Comparison of ENCODE assay signal across 8 cellular contexts in genomic region chr2:113136828-113137775, GRCh38. TPM values are rescaled to one million over a fixed set of nuclear protein-coding genes. Genes with fewer than 3 reads are reported as not detected.
DNase-seq lines count a peak whose midpoint lies in the region; ATAC-seq, FAIRE-seq and TF ChIP-seq lines count a peak whose summit lies in the region.

No MANE protein-coding gene starts in this region.

- in situ Hi-C loops in GM12878 (cut with MboI): loop anchor here (5.0 kb wide), 1 partner anchor 235 kb away; no protein-coding TSS in a partner anchor

- dilution Hi-C loops in keratinocyte (cut with MboI; ENCODE audit: extremely low pct_ligation_motif_present, low sequenced_read_pairs): no loop called here

- H4K20me1 ChIP-seq in GM12878 (ENCODE audit: control insufficient read depth, insufficient read depth) (no peaks in the 10 kb centered on the region), keratinocyte (ENCODE audit: control insufficient read depth, extremely low read depth, insufficient read depth, low read length) (no peaks in the 10 kb centered on the region)

- no peak for TF ChIP-seq EP300 in GM12878 (IDR thresholded peaks at IDR 0.05; ENCODE audit: borderline replicate concordance in 1 of 2, control insufficient read depth in 1 of 2, low read depth in 2 of 2, low read length in 2 of 2)

- H2AFZ ChIP-seq in GM12878 (ENCODE audit: control insufficient read depth, low read depth, low read length) (no peak overlapping the region), keratinocyte (ENCODE audit: control insufficient read depth, low read length) (no peak overlapping the region)

- peak; percentile 78 for FAIRE-seq in GM18507 (lab: Jason Lieb, UNC)
- peak; percentile 80 for FAIRE-seq in GM12878 (lab: Jason Lieb, UNC)
- FAIRE-seq in keratinocyte (lab: Jason Lieb, UNC): peak; percentile 95

- SMC1A ChIA-PET in GM12878 (lab: Charles Lee; ENCODE audit: uncharacterized antibody, unreplicated experiment): interaction anchor here (0.6 to 4.9 kb wide), 27 partner anchors 8 to 253 kb away, joined by 3 to 52 read pairs (median 5); partner anchors contain the start of gene PSD4

- WGBS in GM12878 (ENCODE audit: insufficient coverage, insufficient replicate concordance, low lambda C conversion rate, missing lambda C conversion rate): 40% methylated on average over 8 of the region's 8 CpGs

- POLR2A ChIA-PET in GM12878 (lab: Charles Lee): interaction anchor here (0.8 to 1.6 kb wide), 3 partner anchors 37 to 43 kb away, joined by 3 to 7 read pairs (median 4); partner anchors contain the start of gene PSD4

- peak; percentile 62 to 77 (median 77) for TF ChIP-seq CTCF in GM12878 (IDR thresholded peaks at IDR 0.05 in 2 of 3, conservative IDR thresholded peaks at IDR 0.05 in 1 of 3; ENCODE audit: control insufficient read depth in 2 of 3, extremely low read depth in 1 of 3, insufficient read depth in 1 of 3, low read depth in 3 of 3, low read length in 3 of 3)
- TF ChIP-seq CTCF in keratinocyte (optimal IDR thresholded peaks at IDR 0.05 in 1 of 3, IDR thresholded peaks at IDR 0.05 in 1 of 3, conservative IDR thresholded peaks at IDR 0.05 in 1 of 3; ENCODE audit: extremely low read depth in 1 of 3, insufficient read depth in 2 of 3, low read length in 3 of 3): peak; percentile 64 to 68 (median 65)

- no peaks in the 10 kb centered on the region; a peak in 1 of 4 replicates for H3K27me3 ChIP-seq in GM12878 (replicated peaks in 1 of 2; ENCODE audit: control insufficient read depth in 2 of 2, insufficient read depth in 2 of 2, low read length in 1 of 2)
- H3K27me3 ChIP-seq in keratinocyte (ENCODE audit: control insufficient read depth, extremely low read depth, insufficient read depth, low read length): no peaks in the 10 kb centered on the region
- H3K27me3 ChIP-seq in MG63: no peaks in the 10 kb centered on the region

- H3K27ac ChIP-seq in GM12878 (ENCODE audit: control insufficient read depth, insufficient read depth): no peak overlapping the region
- no peak overlapping the region for H3K27ac ChIP-seq in keratinocyte (ENCODE audit: control insufficient read depth, insufficient read depth, low read length)

- H3K79me2 ChIP-seq in GM12878 (ENCODE audit: control insufficient read depth, insufficient read depth, low read length) (no peaks in the 10 kb centered on the region), keratinocyte (ENCODE audit: control insufficient read depth, insufficient read depth, low read length) (no peaks in the 10 kb centered on the region)

- H3K4me1 ChIP-seq in GM12878 (ENCODE audit: control insufficient read depth, insufficient read depth, low read length) (peaks cover 4% of the 10 kb centered on the region; the same call in 1 of the 2 replicates), keratinocyte (ENCODE audit: control insufficient read depth, extremely low read depth, insufficient read depth, low read length) (peaks cover 20% of the 10 kb centered on the region)

- no TSS peak for BruUV-seq in GM12878 (replicated peaks; lab: Mats Ljungman, UMichigan)

- TF ChIP-seq RAD21 in GM12878 (IDR thresholded peaks at IDR 0.05; ENCODE audit: insufficient read depth, low read depth, low read length): peak; percentile 65

- CTCF ChIA-PET in GM12878 (lab: Yijun Ruan, JAX): interaction anchor here (0.6 to 11.0 kb wide), 41 partner anchors 8 to 746 kb away, joined by 3 to 195 read pairs (median 5); partner anchors contain the start of genes IL1RN and PSD4

- peak; percentile 64 for DNase-seq in CD1c-positive myeloid dendritic cell (ENCODE audit: extremely low spot score)
- no peak for DNase-seq in GM18507 (ENCODE audit: extremely low spot score, insufficient read length, low read depth)
- DNase-seq in OCI-M1 (lab: John Stamatoyannopoulos, UW): peak; percentile 54
- DNase-seq in GM12878 (ENCODE audit: low read depth, low spot score): no peak
- DNase-seq in keratinocyte (ENCODE audit: low read depth, low spot score): no peak
- peak; percentile 20 for DNase-seq in stromal cell of bone marrow (ENCODE audit: low read depth)
- no peak for DNase-seq in MG63

- RAD21 ChIA-PET in GM12878 (lab: Charles Lee; ENCODE audit: unreplicated experiment): interaction anchor here (0.6 to 6.5 kb wide), 9 partner anchors 38 to 253 kb away, joined by 3 to 75 read pairs (median 21); partner anchors contain the start of gene PSD4

- H3K9ac ChIP-seq in GM12878 (ENCODE audit: control insufficient read depth, insufficient read depth, low read length): no peak overlapping the region
- no peak overlapping the region for H3K9ac ChIP-seq in keratinocyte (ENCODE audit: control insufficient read depth, extremely low read depth, insufficient read depth, low read length)

- no peak for TF ChIP-seq POLR2A in GM12878 (IDR thresholded peaks at IDR 0.05; ENCODE audit: low read depth, low read length)

- H3K36me3 ChIP-seq in GM12878 (ENCODE audit: control insufficient read depth in 2 of 2, insufficient read depth in 2 of 2, low read length in 1 of 2) (no peaks in the 10 kb centered on the region), keratinocyte (ENCODE audit: control insufficient read depth in 2 of 2, extremely low read depth in 1 of 2, insufficient read depth in 2 of 2, low read length in 2 of 2) (peaks cover 5 to 6% of the 10 kb centered on the region in 2 experiments), MG63 (no peaks in the 10 kb centered on the region)

- H3K4me2 ChIP-seq in GM12878 (ENCODE audit: control insufficient read depth, insufficient read depth) (no peak overlapping the region), keratinocyte (ENCODE audit: control insufficient read depth, extremely low read depth, insufficient read depth, low read depth, low read length) (no peak overlapping the region)

- no peaks in the 10 kb centered on the region for H3K9me1 ChIP-seq in keratinocyte (ENCODE audit: control insufficient read depth, extremely low read depth, insufficient read depth, low read length)

- peak; percentile 73 for ATAC-seq in GM12878
- no peak for ATAC-seq in HG03457 (IDR thresholded peaks at IDR 0.05; ENCODE audit: unreplicated experiment)

- intact Hi-C loops in GM12878 (cut with micrococcal nuclease; ENCODE audit: unreplicated experiment): loop anchor here (1.0 to 2.0 kb wide), 2 partner anchors 62 to 254 kb away; no protein-coding TSS in a partner anchor

- H3K4me3 ChIP-seq in GM12878 (no peak overlapping the region), keratinocyte (ENCODE audit: control insufficient read depth in 2 of 3, extremely low read depth in 1 of 3, insufficient read depth in 2 of 3, low read depth in 1 of 3, low read length in 3 of 3) (no peak overlapping the region), MG63 (no peak overlapping the region)

- H3K9me3 ChIP-seq in GM12878 (replicated peaks; ENCODE audit: control insufficient read depth, insufficient read depth, low read length) (no peaks in the 10 kb centered on the region), keratinocyte (ENCODE audit: control insufficient read depth, low read depth, low read length) (no peaks in the 10 kb centered on the region), MG63 (no peaks in the 10 kb centered on the region)

RNA-seq across cellular contexts. Expression of gene IL1RN, which starts 9.7 kb away (rescaled TPM):
- total RNA-seq in GM12878 (2013; cell fraction: nucleolus; rRNA removed): not detected in 2 replicates
- total RNA-seq in GM12878 (2014; rRNA removed) (not detected in 2 replicates), GM12878 (2014; rRNA removed; fragmentation: Illumina TruSeq; extraction: Trizol) (not detected in 2 replicates), GM12878 (2021) (not detected in 2 replicates)
- polyA plus RNA-seq in GM12878 (2011; ENCODE audit: low read depth): not detected
- polyA plus RNA-seq in GM12878 (2011; rRNA removed) (0.04 TPM in 1 of 2 replicates, not detected in the other), GM12878 (2014; fragmentation: Illumina TruSeq; extraction: Trizol) (0.04 and 0.43 TPM in 2 replicates), GM12878 (2014; fragmentation: Nextera tagmentation; extraction: Ambion mirVana) (under 1 TPM in 1 of 2 experiments, not detected in 1; 0.04 TPM), GM12878 (2014; rRNA removed) (not detected in 2 replicates), GM12878 (2016; fragmentation: Nextera tagmentation; extraction: Ambion mirVana) (not detected), keratinocyte (114 to 190 TPM (median 128 TPM) in 3 replicates)
- not detected in 2 replicates for polyA plus RNA-seq in GM12878 (2011; cell fraction: cytosol; rRNA removed)
- polyA plus RNA-seq in GM12878 (2011; cell fraction: nucleus; rRNA removed): not detected in 2 replicates
- not detected in 2 replicates for polyA plus RNA-seq in GM12878 (2012)
- 0.59 TPM in 1 of 2 replicates, not detected in the other for polyA minus RNA-seq in GM12878 (2011; rRNA and poly(A)+ RNA removed)
- polyA minus RNA-seq in GM12878 (2011; cell fraction: cytosol; rRNA and poly(A)+ RNA removed): not detected in 2 replicates
- not detected in 2 replicates for polyA minus RNA-seq in GM12878 (2011; cell fraction: nucleus; rRNA and poly(A)+ RNA removed)
- polyA plus RNA-seq in keratinocyte (2011; ENCODE audit: low read depth): 78.2 TPM
- polyA plus RNA-seq in keratinocyte (2011; cell fraction: cytosol; rRNA removed): 135 and 172 TPM in 2 replicates
- 163 and 216 TPM in 2 replicates for polyA plus RNA-seq in keratinocyte (2011; cell fraction: nucleus; rRNA removed)
- polyA plus RNA-seq in keratinocyte (2012; ENCODE audit: low replicate concordance): 86.5 and 244 TPM in 2 replicates
- polyA minus RNA-seq in keratinocyte: 115 to 344 TPM (median 161 TPM) in 3 replicates
- 83.3 TPM for polyA minus RNA-seq in keratinocyte (2011; cell fraction: cytosol; rRNA and poly(A)+ RNA removed)
- 66.6 and 115 TPM in 2 replicates for polyA minus RNA-seq in keratinocyte (2011; cell fraction: nucleus; rRNA and poly(A)+ RNA removed)
- total RNA-seq in MG63 (2014; rRNA removed; shearing (Covaris generic); ENCODE audit: low replicate concordance): 0.86 and 7.1 TPM in 2 replicates

RNA-seq across cellular contexts. Expression of gene PSD4, which starts 36.7 kb away (rescaled TPM):
- total RNA-seq in GM12878 (2013; cell fraction: nucleolus; rRNA removed): 168 and 195 TPM in 2 replicates
- total RNA-seq in GM12878 (2014; rRNA removed): 96.0 and 98.5 TPM in 2 replicates
- total RNA-seq in GM12878 (2014; rRNA removed; fragmentation: Illumina TruSeq; extraction: Trizol): 42.6 and 42.8 TPM in 2 replicates
- 114 and 117 TPM in 2 replicates for total RNA-seq in GM12878 (2021)
- 26.5 TPM for polyA plus RNA-seq in GM12878 (2011; ENCODE audit: low read depth)
- 13.6 and 27.4 TPM in 2 replicates for polyA plus RNA-seq in GM12878 (2011; rRNA removed)
- polyA plus RNA-seq in GM12878 (2011; cell fraction: cytosol; rRNA removed): 29.5 and 30.9 TPM in 2 replicates
- polyA plus RNA-seq in GM12878 (2011; cell fraction: nucleus; rRNA removed): 145 and 151 TPM in 2 replicates
- 55.8 and 60.1 TPM in 2 replicates for polyA plus RNA-seq in GM12878 (2012)
- polyA plus RNA-seq in GM12878 (2014; fragmentation: Illumina TruSeq; extraction: Trizol): 20.8 and 48.3 TPM in 2 replicates
- polyA plus RNA-seq in GM12878 (2014; fragmentation: Nextera tagmentation; extraction: Ambion mirVana): 1 to 10 TPM in 1 of 2 experiments, under 1 TPM in 1; 0.68 to 1.7 TPM
- polyA plus RNA-seq in GM12878 (2014; rRNA removed): 47.9 and 59.7 TPM in 2 replicates
- 10 to 100 TPM; 23.7 to 25.9 TPM for polyA plus RNA-seq in GM12878 (2016; fragmentation: Nextera tagmentation; extraction: Ambion mirVana)
- polyA minus RNA-seq in GM12878 (2011; rRNA and poly(A)+ RNA removed): 66.3 and 101 TPM in 2 replicates
- polyA minus RNA-seq in GM12878 (2011; cell fraction: cytosol; rRNA and poly(A)+ RNA removed): 29.9 and 34.2 TPM in 2 replicates
- polyA minus RNA-seq in GM12878 (2011; cell fraction: nucleus; rRNA and poly(A)+ RNA removed): 65.5 and 85.2 TPM in 2 replicates
- 10.4 to 17.3 TPM (median 11.1 TPM) in 3 replicates for polyA plus RNA-seq in keratinocyte
- polyA plus RNA-seq in keratinocyte (2011; ENCODE audit: low read depth): 5.4 TPM
- polyA plus RNA-seq in keratinocyte (2011; cell fraction: cytosol; rRNA removed): 6.9 and 11.2 TPM in 2 replicates
- 21.6 and 30.7 TPM in 2 replicates for polyA plus RNA-seq in keratinocyte (2011; cell fraction: nucleus; rRNA removed)
- polyA plus RNA-seq in keratinocyte (2012; ENCODE audit: low replicate concordance): 10.6 and 23.6 TPM in 2 replicates
- 14.9 to 39.8 TPM (median 17.4 TPM) in 3 replicates for polyA minus RNA-seq in keratinocyte
- polyA minus RNA-seq in keratinocyte (2011; cell fraction: cytosol; rRNA and poly(A)+ RNA removed): 12.9 TPM
- 17.8 and 23.5 TPM in 2 replicates for polyA minus RNA-seq in keratinocyte (2011; cell fraction: nucleus; rRNA and poly(A)+ RNA removed)
- total RNA-seq in MG63 (2014; rRNA removed; shearing (Covaris generic); ENCODE audit: low replicate concordance): 0.16 and 0.59 TPM in 2 replicates

Comparison
In these comparisons a context has a peak if more than half of its experiments do, and no peak if none do; other contexts are left out.
1. DNase-seq: peak in CD1c-positive myeloid dendritic cell (single experiment), OCI-M1 (single experiment) and stromal cell of bone marrow (single experiment); none in GM18507 (single experiment), GM12878 (single experiment), keratinocyte (single experiment) and MG63 (single experiment).
2. RNA of gene PSD4, which starts 36.7 kb away (total RNA-seq): 42.6 to 195 TPM in GM12878; 0.16 to 0.59 TPM in MG63; every median in the first group is over 10 times any median in the second.